Comparison of ENCODE assay signal across 1 cellular context in genomic region chr10:9222917-9223316, GRCh38.
TF ChIP-seq lines count a peak whose summit lies in the region.

No MANE protein-coding gene starts in this region.

TF ChIP-seq in SK-N-SH, 30 proteins besides CTCF, POLR2A, EP300 and RAD21 (continued from another document):
- TF ChIP-seq ZBTB33 (IDR thresholded peaks at IDR 0.05; ENCODE audit: borderline replicate concordance, low read depth) (no peak), TCF12 (IDR thresholded peaks at IDR 0.05) (peak; percentile 75), USF2 (IDR thresholded peaks at IDR 0.05; ENCODE audit: borderline replicate concordance, low read depth, low read length) (no peak), REST (IDR thresholded peaks at IDR 0.05; ENCODE audit: low read depth, low read length) (no peak), TEAD4 (IDR thresholded peaks at IDR 0.05; ENCODE audit: borderline replicate concordance, insufficient read depth) (no peak), GATA2 (CRISPR knock-in tag; IDR thresholded peaks at IDR 0.05) (no peak; the same call in 1 of the 2 replicates), TAF1 (IDR thresholded peaks at IDR 0.05; ENCODE audit: borderline replicate concordance, low read depth, low read length) (no peak), JUND (IDR thresholded peaks at IDR 0.05) (peak; percentile 51; the same call in 1 of the 2 replicates), USF1 (IDR thresholded peaks at IDR 0.05; ENCODE audit: borderline replicate concordance, low read depth) (no peak), RFX5 (IDR thresholded peaks at IDR 0.05; ENCODE audit: low read length) (no peak), RXRA (IDR thresholded peaks at IDR 0.05; ENCODE audit: borderline replicate concordance, low read depth) (no peak), MXI1 (IDR thresholded peaks at IDR 0.05; ENCODE audit: low read depth, low read length) (no peak), NRF1 (IDR thresholded peaks at IDR 0.05; ENCODE audit: low read depth, low read length) (no peak), FOXM1 (IDR thresholded peaks at IDR 0.05; ENCODE audit: low read depth) (no peak), CHD2 (IDR thresholded peaks at IDR 0.05; ENCODE audit: low read length, partially characterized antibody) (no peak), POLR2AphosphoS5 (IDR thresholded peaks at IDR 0.05; ENCODE audit: low read depth, low read length) (peak; percentile 33; the same call in 1 of the 2 replicates), EZH2phosphoT487 (IDR thresholded peaks at IDR 0.05; ENCODE audit: borderline replicate concordance, low read depth) (no peak), FOSL2 (IDR thresholded peaks at IDR 0.05; ENCODE audit: borderline replicate concordance, low read depth) (peak; percentile 72), FOXJ3 (CRISPR knock-in tag; IDR thresholded peaks at IDR 0.05) (no peak)
TF ChIP-seq in SK-N-SH: peak in this region for 5.
